Comparison of ENCODE assay signal across 1 cellular context in genomic region chr19:43471091-43471490, GRCh38.
TF ChIP-seq lines count a peak whose summit lies in the region.

No MANE protein-coding gene starts in this region.

TF ChIP-seq in GM12878, 131 proteins besides CTCF, POLR2A, EP300 and RAD21:
- TF ChIP-seq PKNOX1 (IDR thresholded peaks at IDR 0.05), result peak; percentile 53
- no peak for TF ChIP-seq YBX1 (IDR thresholded peaks at IDR 0.05)
- no peak for TF ChIP-seq TCF12 (IDR thresholded peaks at IDR 0.05; ENCODE audit: low read depth, low read length)
